8 cellular contexts compared by ENCODE assay signal in the genomic region with DNA sequence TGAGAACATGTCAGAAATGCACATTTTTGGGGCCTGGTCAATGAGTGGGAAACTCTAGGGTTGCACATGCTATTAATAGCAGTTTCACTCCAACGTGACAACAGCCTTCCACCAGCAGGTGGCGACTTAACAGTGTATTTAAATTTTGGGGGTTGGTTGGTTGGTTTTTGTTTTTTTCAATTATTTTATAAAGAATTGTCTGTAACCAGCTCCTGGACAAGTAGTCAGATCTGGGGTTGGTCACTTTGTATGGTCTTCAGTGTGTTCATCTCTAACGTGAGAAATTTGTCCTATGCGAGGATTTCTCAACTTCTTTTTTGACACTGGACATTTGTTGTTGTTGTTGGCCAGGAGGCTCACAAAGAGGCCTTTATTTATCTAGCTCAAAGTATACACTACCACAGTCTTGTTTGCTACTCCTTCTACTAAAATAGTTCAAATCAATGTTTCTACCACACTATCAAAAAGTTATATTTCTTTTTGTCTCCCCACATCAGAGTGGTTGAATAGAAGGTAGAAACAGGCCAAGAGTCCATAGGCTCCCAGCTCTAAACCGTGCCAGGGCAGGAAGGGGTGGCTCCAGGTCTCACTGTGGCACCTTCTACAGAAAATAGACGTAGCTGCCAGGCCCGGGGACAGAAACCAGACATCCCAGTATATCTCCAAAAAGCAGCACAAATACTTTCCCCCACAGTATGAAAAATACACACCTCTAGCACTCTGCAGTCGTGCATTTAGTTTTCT.
A peak's percentile ranks its signal among the peaks of the same experiment; 100 is the strongest.
DNase-seq lines count a peak whose midpoint lies in the region; ATAC-seq, FAIRE-seq and TF ChIP-seq lines count a peak whose summit lies in the region.

No MANE protein-coding gene starts in this region.

- ATAC-seq in A549, result peak in 1 of 2 experiments; percentile 75; a peak in 3 of 6 replicates
- ATAC-seq in HG03103 (IDR thresholded peaks at IDR 0.05; ENCODE audit: low read depth, unreplicated experiment), result peak; percentile 59
- peak in 1 of 2 donors; percentile 51 for ATAC-seq in activated T-cell treated with anti-CD3 and anti-CD28 coated beads, Interleukin-2, amount 50 U/mL, for 4 hours
- no peak for ATAC-seq in thoracic aorta (ENCODE audit: insufficient number of reproducible peaks, low FRiP score, low read depth)

- H4K20me1 ChIP-seq in OCI-LY1 (ENCODE audit: insufficient read depth, low read length), result no peaks in the 10 kb centered on the region

- H3K9me3 Mint-ChIP-seq in activated T-cell treated with anti-CD3 and anti-CD28 coated beads, Interleukin-2, amount 50 U/mL, for 4 hours, result no peaks in the 10 kb centered on the region

- H3K36me3 Mint-ChIP-seq in activated T-cell treated with anti-CD3 and anti-CD28 coated beads, Interleukin-2, amount 50 U/mL, for 4 hours (ENCODE audit: insufficient read depth), result no peaks in the 10 kb centered on the region

- H3K4me2 ChIP-seq in A549 (no peak overlapping the region), OCI-LY1 (ENCODE audit: low read length) (no peak overlapping the region)

- no peaks in the 10 kb centered on the region for H3K79me2 ChIP-seq in OCI-LY1 (ENCODE audit: insufficient read depth, low read length)

- POLR2A ChIA-PET in A549 (lab: Yijun Ruan, JAX), result interaction anchor here (0.7 to 1.3 kb wide), 3 partner anchors 110 to 311 kb away, joined by 3 read pairs; a partner anchor contains a TSS

- FAIRE-seq in A549 (lab: Jason Lieb, UNC) (no peak), GM12891 (lab: Jason Lieb, UNC) (peak; percentile 73)

- no peak overlapping the region for H3K9ac ChIP-seq in OCI-LY1 (ENCODE audit: low read length)

- H3K9me2 ChIP-seq in OCI-LY1 (ENCODE audit: low read depth, low read length), result no peaks in the 10 kb centered on the region

- H3K4me1 Mint-ChIP-seq in activated T-cell treated with anti-CD3 and anti-CD28 coated beads, Interleukin-2, amount 50 U/mL, for 4 hours (ENCODE audit: low read depth), result no peaks in the 10 kb centered on the region

- CTCF ChIA-PET in A549 (lab: Yijun Ruan, JAX), result interaction anchor here (0.6 to 12.9 kb wide), 29 partner anchors 9 to 305 kb away, joined by 3 to 304 read pairs (median 5); a partner anchor contains a TSS

- no peaks in the 10 kb centered on the region for H3F3A ChIP-seq in OCI-LY1 (ENCODE audit: insufficient read depth, low read length)

- peak; percentile 76 to 88 for TF ChIP-seq RAD21 in A549 (conservative IDR thresholded peaks at IDR 0.05 in 1 of 2, IDR thresholded peaks at IDR 0.05 in 1 of 2)

- H2AFZ ChIP-seq in OCI-LY1 (ENCODE audit: low read length), result no peak overlapping the region

- TF ChIP-seq EP300 in A549 (IDR thresholded peaks at IDR 0.05), result no peak

- H3K4me1 ChIP-seq in A549 (no peaks in the 10 kb centered on the region), OCI-LY1 (ENCODE audit: insufficient read depth, low read length, severe bottlenecking) (no peaks in the 10 kb centered on the region), thoracic aorta (ENCODE audit: control insufficient read depth in 1 of 2, low read depth in 2 of 2) (peaks cover 0 to 5% of the 10 kb centered on the region in 2 donors)

- peaks cover 7% of the 10 kb centered on the region for H3K27me3 Mint-ChIP-seq in activated T-cell treated with anti-CD3 and anti-CD28 coated beads, Interleukin-2, amount 50 U/mL, for 4 hours (ENCODE audit: low read depth)

- TF ChIP-seq CTCF in A549 (IDR thresholded peaks at IDR 0.05), result peak; percentile 87
- peak; percentile 81 for TF ChIP-seq CTCF in OCI-LY1 (IDR thresholded peaks at IDR 0.05; ENCODE audit: low read length)
- TF ChIP-seq CTCF in fibroblast of mammary gland (conservative IDR thresholded peaks at IDR 0.05; ENCODE audit: control insufficient read depth, insufficient read depth, low read depth, low read length), result peak; percentile 75
- peak; percentile 68 for TF ChIP-seq CTCF in thoracic aorta (IDR thresholded peaks at IDR 0.05)

- H3K27ac ChIP-seq in A549, result no peak overlapping the region
- H3K27ac ChIP-seq in OCI-LY1 (ENCODE audit: low read depth, low read length, poor library complexity, severe bottlenecking), result no peak overlapping the region
- H3K27ac ChIP-seq in thoracic aorta, result no peak overlapping the region

- DNase-seq in A549 (ENCODE audit: low read depth in 1 of 2, low spot score in 1 of 2), result peak; percentile 46 to 57
- DNase-seq in GM12891 (ENCODE audit: insufficient read length, low spot score), result no peak
- peak; percentile 62 for DNase-seq in activated T-cell treated with anti-CD3 and anti-CD28 coated beads, Interleukin-2, amount 50 U/mL, for 4 hours
- DNase-seq in fibroblast of mammary gland (ENCODE audit: low read depth), result peak; percentile 65
- DNase-seq in nucleus accumbens (lab: John Stamatoyannopoulos, UW), result peak in 40 of 56 donors; percentile 6 to 83 (median 35)
- peak; percentile 15 for DNase-seq in thoracic aorta (ENCODE audit: low spot score)

- TF ChIP-seq POLR2A in A549 (IDR thresholded peaks at IDR 0.05; ENCODE audit: low read length), result no peak
- no peak for TF ChIP-seq POLR2A in GM12891 (IDR thresholded peaks at IDR 0.05; ENCODE audit: low read depth, low read length)

- H3K9me3 ChIP-seq in A549 (no peaks in the 10 kb centered on the region), OCI-LY1 (ENCODE audit: low read length) (no peaks in the 10 kb centered on the region), thoracic aorta (no peaks in the 10 kb centered on the region)

- WGBS in A549 (ENCODE audit: missing lambda C conversion rate), result 31% methylated on average over 8 of the region's 8 CpGs

- no peak overlapping the region for H3K4me3 Mint-ChIP-seq in activated T-cell treated with anti-CD3 and anti-CD28 coated beads, Interleukin-2, amount 50 U/mL, for 4 hours

- H3K36me3 ChIP-seq in OCI-LY1 (ENCODE audit: insufficient read depth, low read length) (no peaks in the 10 kb centered on the region), thoracic aorta (no peaks in the 10 kb centered on the region)

- H3K27me3 ChIP-seq in OCI-LY1 (ENCODE audit: insufficient read depth, low read length), result no peaks in the 10 kb centered on the region
- H3K27me3 ChIP-seq in thoracic aorta (replicated peaks; ENCODE audit: insufficient read depth), result no peaks in the 10 kb centered on the region

- no peak overlapping the region for H3K4me3 ChIP-seq in A549
- H3K4me3 ChIP-seq in OCI-LY1 (ENCODE audit: low read depth, low read length, poor library complexity, severe bottlenecking), result no peak overlapping the region
- H3K4me3 ChIP-seq in fibroblast of mammary gland (ENCODE audit: control insufficient read depth, low read depth, low read length), result no peak overlapping the region
- no peak overlapping the region for H3K4me3 ChIP-seq in thoracic aorta

TF ChIP-seq in A549, 52 proteins besides CTCF, POLR2A, EP300 and RAD21:
- TF ChIP-seq SMC3 (IDR thresholded peaks at IDR 0.05), result peak; percentile 96
- TF ChIP-seq MYC (IDR thresholded peaks at IDR 0.05; ENCODE audit: borderline replicate concordance, low read length), result no peak
- TF ChIP-seq TP53 (CRISPR knock-in tag; IDR thresholded peaks at IDR 0.05), result no peak

TF ChIP-seq in GM12891, 5 proteins besides CTCF, POLR2A, EP300 and RAD21:
- TF ChIP-seq POU2F2 (IDR thresholded peaks at IDR 0.05; ENCODE audit: low read depth, low read length) (peak; percentile 73; the same call in 1 of the 2 replicates), SPI1 (IDR thresholded peaks at IDR 0.05; ENCODE audit: low read depth, low read length) (no peak), POLR2AphosphoS5 (IDR thresholded peaks at IDR 0.05; ENCODE audit: low read depth, low read length) (no peak), PAX5 (IDR thresholded peaks at IDR 0.05; ENCODE audit: insufficient read depth, low read length, severe bottlenecking) (no peak)
TF ChIP-seq in GM12891: peak in this region for 1.
